1 cellular context compared by ENCODE assay signal in the genomic region with DNA sequence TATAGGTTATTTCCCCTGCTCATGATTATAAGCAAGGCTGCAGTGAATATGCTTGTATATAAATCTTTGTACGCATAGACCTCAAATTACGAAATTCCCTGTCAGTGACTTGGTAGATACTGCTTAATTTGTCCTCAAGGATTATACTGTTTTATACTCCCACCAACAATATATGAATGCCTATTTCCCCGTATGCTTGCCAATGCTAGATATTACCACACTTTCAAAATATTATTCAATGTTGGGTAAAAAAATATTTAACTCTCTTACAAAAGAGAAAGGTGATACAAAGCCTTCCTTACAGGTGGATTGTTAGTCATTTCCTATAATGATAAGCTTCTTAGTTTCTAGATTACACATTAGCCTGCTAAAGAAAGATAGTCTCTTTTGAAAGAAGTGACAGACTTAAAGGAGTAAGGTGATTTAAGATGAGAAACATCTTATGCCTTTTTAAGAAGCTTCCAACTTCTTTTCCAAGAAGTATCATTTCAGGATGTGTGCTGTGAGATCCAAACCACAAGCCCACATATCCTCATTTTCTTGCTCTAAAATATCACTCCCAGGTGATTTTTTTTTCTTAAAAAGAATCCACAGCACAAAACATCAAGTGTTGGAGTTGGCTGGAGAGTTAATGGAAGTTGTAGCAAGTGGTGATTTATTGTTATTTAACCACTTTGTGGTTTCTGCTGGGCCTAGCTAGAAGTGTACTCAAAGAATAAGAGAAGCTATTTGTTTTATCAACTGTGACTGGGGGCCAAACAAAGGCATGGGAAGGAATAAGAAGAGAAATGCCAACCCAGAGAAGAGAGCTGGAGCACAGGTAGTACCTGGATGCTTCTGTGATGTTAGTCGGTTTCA.
TF ChIP-seq lines count a peak whose summit lies in the region.

No MANE protein-coding gene starts in this region.

TF ChIP-seq in GM23338, 12 proteins besides CTCF, POLR2A, EP300 and RAD21:
- TF ChIP-seq ZNF114 (CRISPR knock-in tag; IDR thresholded peaks at IDR 0.05) (no peak), STAT1 (IDR thresholded peaks at IDR 0.05; ENCODE audit: unreplicated experiment) (no peak), ZNF462 (CRISPR knock-in tag; IDR thresholded peaks at IDR 0.05) (no peak), EZH2 (IDR thresholded peaks at IDR 0.05; ENCODE audit: low read depth, unreplicated experiment) (no peak), CREB1 (CRISPR knock-in tag; IDR thresholded peaks at IDR 0.05; ENCODE audit: low read depth) (no peak)
- TF ChIP-seq, protein P1, sequence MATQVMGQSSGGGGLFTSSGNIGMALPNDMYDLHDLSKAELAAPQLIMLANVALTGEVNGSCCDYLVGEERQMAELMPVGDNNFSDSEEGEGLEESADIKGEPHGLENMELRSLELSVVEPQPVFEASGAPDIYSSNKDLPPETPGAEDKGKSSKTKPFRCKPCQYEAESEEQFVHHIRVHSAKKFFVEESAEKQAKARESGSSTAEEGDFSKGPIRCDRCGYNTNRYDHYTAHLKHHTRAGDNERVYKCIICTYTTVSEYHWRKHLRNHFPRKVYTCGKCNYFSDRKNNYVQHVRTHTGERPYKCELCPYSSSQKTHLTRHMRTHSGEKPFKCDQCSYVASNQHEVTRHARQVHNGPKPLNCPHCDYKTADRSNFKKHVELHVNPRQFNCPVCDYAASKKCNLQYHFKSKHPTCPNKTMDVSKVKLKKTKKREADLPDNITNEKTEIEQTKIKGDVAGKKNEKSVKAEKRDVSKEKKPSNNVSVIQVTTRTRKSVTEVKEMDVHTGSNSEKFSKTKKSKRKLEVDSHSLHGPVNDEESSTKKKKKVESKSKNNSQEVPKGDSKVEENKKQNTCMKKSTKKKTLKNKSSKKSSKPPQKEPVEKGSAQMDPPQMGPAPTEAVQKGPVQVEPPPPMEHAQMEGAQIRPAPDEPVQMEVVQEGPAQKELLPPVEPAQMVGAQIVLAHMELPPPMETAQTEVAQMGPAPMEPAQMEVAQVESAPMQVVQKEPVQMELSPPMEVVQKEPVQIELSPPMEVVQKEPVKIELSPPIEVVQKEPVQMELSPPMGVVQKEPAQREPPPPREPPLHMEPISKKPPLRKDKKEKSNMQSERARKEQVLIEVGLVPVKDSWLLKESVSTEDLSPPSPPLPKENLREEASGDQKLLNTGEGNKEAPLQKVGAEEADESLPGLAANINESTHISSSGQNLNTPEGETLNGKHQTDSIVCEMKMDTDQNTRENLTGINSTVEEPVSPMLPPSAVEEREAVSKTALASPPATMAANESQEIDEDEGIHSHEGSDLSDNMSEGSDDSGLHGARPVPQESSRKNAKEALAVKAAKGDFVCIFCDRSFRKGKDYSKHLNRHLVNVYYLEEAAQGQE (IDR thresholded peaks at IDR 0.05; ENCODE audit: unreplicated experiment): no peak
- TF ChIP-seq, protein P2, sequence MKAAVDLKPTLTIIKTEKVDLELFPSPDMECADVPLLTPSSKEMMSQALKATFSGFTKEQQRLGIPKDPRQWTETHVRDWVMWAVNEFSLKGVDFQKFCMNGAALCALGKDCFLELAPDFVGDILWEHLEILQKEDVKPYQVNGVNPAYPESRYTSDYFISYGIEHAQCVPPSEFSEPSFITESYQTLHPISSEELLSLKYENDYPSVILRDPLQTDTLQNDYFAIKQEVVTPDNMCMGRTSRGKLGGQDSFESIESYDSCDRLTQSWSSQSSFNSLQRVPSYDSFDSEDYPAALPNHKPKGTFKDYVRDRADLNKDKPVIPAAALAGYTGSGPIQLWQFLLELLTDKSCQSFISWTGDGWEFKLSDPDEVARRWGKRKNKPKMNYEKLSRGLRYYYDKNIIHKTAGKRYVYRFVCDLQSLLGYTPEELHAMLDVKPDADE (IDR thresholded peaks at IDR 0.05): no peak
